Comparison of ENCODE assay signal across 21 cellular contexts in the genomic region with DNA sequence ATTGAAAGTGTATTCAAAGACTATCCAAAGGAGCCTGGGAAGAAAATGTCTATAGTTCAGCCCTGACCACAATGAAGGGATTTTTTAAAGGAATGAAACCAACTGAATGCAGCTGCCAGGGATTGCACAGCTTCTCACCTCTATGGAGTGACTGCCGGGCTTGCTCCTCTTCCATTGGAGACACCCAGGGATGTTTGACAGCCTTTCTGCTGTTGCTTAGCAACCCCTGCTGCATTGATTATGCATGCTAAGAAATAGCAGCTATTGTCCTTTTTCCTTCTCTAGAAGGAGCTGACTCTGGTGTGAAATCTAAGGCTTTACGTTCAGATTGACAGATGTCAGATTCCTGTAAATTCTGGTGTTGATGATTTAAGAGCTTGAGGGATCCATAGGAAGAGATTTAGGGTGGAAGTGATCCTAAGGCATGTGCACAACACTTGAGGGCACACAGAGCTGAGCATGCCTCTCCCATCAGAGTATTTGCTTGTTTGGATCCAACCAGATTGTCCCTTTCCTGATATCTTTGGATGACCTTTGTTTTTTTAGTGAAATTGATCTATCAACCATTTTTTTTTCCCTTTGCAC.
DNase-seq lines count a peak whose midpoint lies in the region; ATAC-seq lines count a peak whose summit lies in the region.
"Had no signal": no experiment of that assay in that cellular context is flagged by ENCODE, and none has a peak within 500 bp of the region (broad histone marks: within the 10 kb centered on the region; RNA-seq: fewer than 3 reads in every experiment).

No MANE protein-coding gene starts in this region.

- H3K27me3 ChIP-seq in iPS-18a (ENCODE audit: control insufficient read depth, insufficient read depth, low read length) (no peaks in the 10 kb centered on the region), neuronal stem cell (ENCODE audit: control insufficient read depth in 3 of 3, insufficient read depth in 3 of 3, low read depth in 1 of 3, low read length in 3 of 3) (no peaks in the 10 kb centered on the region)
- H3K27me3 ChIP-seq in naive thymus-derived CD4-positive, alpha-beta T cell (ENCODE audit: control insufficient read depth in 2 of 2, insufficient read depth in 2 of 2, low read length in 2 of 2): no peaks in the 10 kb centered on the region
- H3K27me3 ChIP-seq: esophagus squamous epithelium, gastrocnemius medialis, stomach, transverse colon had no signal

- H2AK5ac ChIP-seq in neuronal stem cell (ENCODE audit: low read depth, low read length): no peak overlapping the region

- no peaks in the 10 kb centered on the region for H3K36me3 Mint-ChIP-seq in naive thymus-derived CD4-positive, alpha-beta T cell
- H3K36me3 Mint-ChIP-seq: activated naive CD8-positive, alpha-beta T cell treated with anti-CD3 and anti-CD28 coated beads, Interleukin-2, amount 10 ng/mL, durations not matched to agents 7 days and 5 days had no signal

- no peak overlapping the region for H3K4me3 Mint-ChIP-seq in naive thymus-derived CD4-positive, alpha-beta T cell
- H3K4me3 Mint-ChIP-seq: activated CD4-positive, alpha-beta memory T cell treated with anti-CD3 and anti-CD28 coated beads, Interleukin-2, amount 10 ng/mL, durations not matched to agents 7 days and 5 days; activated naive CD8-positive, alpha-beta T cell treated with anti-CD3 and anti-CD28 coated beads, Interleukin-2, amount 10 ng/mL, durations not matched to agents 7 days and 5 days; CD4-positive, alpha-beta T cell had no signal

- H2AFZ ChIP-seq in neuronal stem cell (ENCODE audit: low read length): no peak overlapping the region

- H2BK12ac ChIP-seq in neuronal stem cell (ENCODE audit: low read length): no peak overlapping the region

- no peak overlapping the region for H3K23ac ChIP-seq in neuronal stem cell (ENCODE audit: low read depth, low read length, poor library complexity)

- no peak overlapping the region for H3K4ac ChIP-seq in neuronal stem cell (ENCODE audit: low read length)

- H3K9ac ChIP-seq in iPS-18a (ENCODE audit: low read length) (no peak overlapping the region), neuronal stem cell (ENCODE audit: low read depth, low read length, poor library complexity) (no peak overlapping the region)

- no peak overlapping the region for H2BK5ac ChIP-seq in neuronal stem cell (ENCODE audit: low read length)

- H4K8ac ChIP-seq in neuronal stem cell (ENCODE audit: low read depth, low read length): no peak overlapping the region

- no peak overlapping the region for H3K18ac ChIP-seq in neuronal stem cell (ENCODE audit: low read length)

- peaks cover 0 to 14% (median 4%) of the 10 kb centered on the region in 5 donors for H3K27me3 Mint-ChIP-seq in naive thymus-derived CD4-positive, alpha-beta T cell
- H3K27me3 Mint-ChIP-seq: activated CD4-positive, alpha-beta memory T cell treated with anti-CD3 and anti-CD28 coated beads, Interleukin-2, amount 10 ng/mL, durations not matched to agents 7 days and 5 days; CD4-positive, alpha-beta T cell had no signal

- CTCF ChIA-PET in naive thymus-derived CD4-positive, alpha-beta T cell (lab: Charles Lee): no interaction called here

- H2BK120ac ChIP-seq in neuronal stem cell (ENCODE audit: low read depth, low read length): no peak overlapping the region

- DNase-seq in NCI-H69 (lab: John Stamatoyannopoulos, UW): peak; percentile 29
- peak in 15 of 61 donors; percentile 9 to 75 (median 31) for DNase-seq in caudate nucleus (lab: John Stamatoyannopoulos, UW)
- peak; percentile 72 for DNase-seq in neuronal stem cell (ENCODE audit: low spot score)
- no peak for DNase-seq in naive thymus-derived CD4-positive, alpha-beta T cell
- no peak for DNase-seq in activated naive CD4-positive, alpha-beta T cell (lab: John Stamatoyannopoulos, UW)
- DNase-seq: activated CD4-positive, alpha-beta memory T cell treated with anti-CD3 and anti-CD28 coated beads, Interleukin-2, amount 10 ng/mL, durations not matched to agents 7 days and 5 days; activated CD4-positive, CD25-positive, alpha-beta regulatory T cell treated with anti-CD3 and anti-CD28 coated beads, Interleukin-2, amount 50 U/mL, for 72 hours; activated naive CD8-positive, alpha-beta T cell treated with anti-CD3 and anti-CD28 coated beads, Interleukin-2, amount 10 ng/mL, durations not matched to agents 7 days and 5 days; CD4-positive, alpha-beta T cell; esophagus squamous epithelium; gastrocnemius medialis; lower lobe of right lung; MV-4-11; NCI-H1930; NCI-H446; SJCRH30; stimulated activated CD8-positive, alpha-beta memory T cell treated with anti-CD3 and anti-CD28 coated beads, Interleukin-4, amount 100 ng/mL, for 48 hours; stomach; transverse colon had no signal

- peak overlapping the region; percentile 34 for H3K4me2 ChIP-seq in neuronal stem cell (ENCODE audit: insufficient read depth, low read length, poor library complexity, severe bottlenecking)

- H3K79me1 ChIP-seq in neuronal stem cell (ENCODE audit: low read depth, low read length): no peaks in the 10 kb centered on the region

- H2BK15ac ChIP-seq in neuronal stem cell (ENCODE audit: low read length): no peak overlapping the region

- H3K27ac Mint-ChIP-seq in naive thymus-derived CD4-positive, alpha-beta T cell: no peak overlapping the region
- H3K27ac Mint-ChIP-seq: activated CD4-positive, alpha-beta memory T cell treated with anti-CD3 and anti-CD28 coated beads, Interleukin-2, amount 10 ng/mL, durations not matched to agents 7 days and 5 days; activated naive CD8-positive, alpha-beta T cell treated with anti-CD3 and anti-CD28 coated beads, Interleukin-2, amount 10 ng/mL, durations not matched to agents 7 days and 5 days; CD4-positive, alpha-beta T cell had no signal

- H3K36me3 ChIP-seq in iPS-18a (ENCODE audit: control insufficient read depth, low read depth, low read length) (no peaks in the 10 kb centered on the region), neuronal stem cell (replicated peaks in 1 of 2; ENCODE audit: control insufficient read depth in 2 of 2, insufficient read depth in 2 of 2, low read length in 2 of 2) (no peaks in the 10 kb centered on the region)
- H3K36me3 ChIP-seq in naive thymus-derived CD4-positive, alpha-beta T cell (ENCODE audit: control insufficient read depth in 2 of 3, insufficient read depth in 3 of 3, low read length in 3 of 3): no peaks in the 10 kb centered on the region
- H3K36me3 ChIP-seq: esophagus squamous epithelium, gastrocnemius medialis, lower lobe of right lung, SJCRH30, stomach, transverse colon had no signal

- POLR2A ChIA-PET in naive thymus-derived CD4-positive, alpha-beta T cell (lab: Charles Lee): no interaction called here

- H3K14ac ChIP-seq in neuronal stem cell (ENCODE audit: low read length): no peak overlapping the region

- H3K4me3 ChIP-seq in iPS-18a (ENCODE audit: low read length) (no peak overlapping the region), neuronal stem cell (ENCODE audit: low read length in 2 of 2) (no peak overlapping the region)
- H3K4me3 ChIP-seq in naive thymus-derived CD4-positive, alpha-beta T cell (ENCODE audit: low read length): no peak overlapping the region
- H3K4me3 ChIP-seq: esophagus squamous epithelium, gastrocnemius medialis, lower lobe of right lung, SJCRH30, stomach, transverse colon had no signal

- peaks cover 26% of the 10 kb centered on the region for H3K4me1 ChIP-seq in iPS-18a (ENCODE audit: control insufficient read depth, low read depth, low read length)
- peaks cover 15 to 32% of the 10 kb centered on the region in 2 donors for H3K4me1 ChIP-seq in neuronal stem cell (ENCODE audit: control insufficient read depth in 2 of 2, insufficient read depth in 1 of 2, low read depth in 1 of 2, low read length in 2 of 2)
- no peaks in the 10 kb centered on the region for H3K4me1 ChIP-seq in naive thymus-derived CD4-positive, alpha-beta T cell (ENCODE audit: control insufficient read depth in 2 of 2, insufficient read depth in 2 of 2, low read length in 2 of 2)
- H3K4me1 ChIP-seq: gastrocnemius medialis, lower lobe of right lung, SJCRH30 had no signal

- ATAC-seq in HG02870 (IDR thresholded peaks at IDR 0.05; ENCODE audit: unreplicated experiment): no peak
- ATAC-seq in naive thymus-derived CD4-positive, alpha-beta T cell: no peak
- ATAC-seq: gastrocnemius medialis, lower lobe of right lung had no signal

- H3K4me1 Mint-ChIP-seq in naive thymus-derived CD4-positive, alpha-beta T cell: no peaks in the 10 kb centered on the region
- H3K4me1 Mint-ChIP-seq: activated CD4-positive, alpha-beta memory T cell treated with anti-CD3 and anti-CD28 coated beads, Interleukin-2, amount 10 ng/mL, durations not matched to agents 7 days and 5 days; activated naive CD8-positive, alpha-beta T cell treated with anti-CD3 and anti-CD28 coated beads, Interleukin-2, amount 10 ng/mL, durations not matched to agents 7 days and 5 days had no signal

- peaks cover 0 to 1% (median 0%) of the 10 kb centered on the region in 11 donors for H3K9me3 Mint-ChIP-seq in naive thymus-derived CD4-positive, alpha-beta T cell
- H3K9me3 Mint-ChIP-seq: activated CD4-positive, alpha-beta memory T cell treated with anti-CD3 and anti-CD28 coated beads, Interleukin-2, amount 10 ng/mL, durations not matched to agents 7 days and 5 days; activated naive CD8-positive, alpha-beta T cell treated with anti-CD3 and anti-CD28 coated beads, Interleukin-2, amount 10 ng/mL, durations not matched to agents 7 days and 5 days; CD4-positive, alpha-beta T cell had no signal

- no CpG with 5 or more reads among the region's 2 CpGs for WGBS in neuronal stem cell (ENCODE audit: extremely low coverage in 2 of 2, insufficient read length in 2 of 2, insufficient replicate concordance in 1 of 2), 2 donors

- intact Hi-C loops in naive thymus-derived CD4-positive, alpha-beta T cell (cut with micrococcal nuclease): no loop called here

- H3K27ac ChIP-seq in caudate nucleus (ENCODE audit: low read depth, low read length) (peak overlapping the region; percentile 70), iPS-18a (ENCODE audit: low read length) (peak overlapping the region; percentile 35), neuronal stem cell (replicated peaks; ENCODE audit: low read length) (peak overlapping the region; percentile 71)
- H3K27ac ChIP-seq in naive thymus-derived CD4-positive, alpha-beta T cell (ENCODE audit: low read depth, low read length): no peak overlapping the region
- H3K27ac ChIP-seq: esophagus squamous epithelium, gastrocnemius medialis, lower lobe of right lung, SJCRH30, stomach, transverse colon had no signal

- no peak overlapping the region for H4K91ac ChIP-seq in neuronal stem cell (ENCODE audit: low read depth, low read length, poor library complexity)

- H3K9me3 ChIP-seq in iPS-18a (ENCODE audit: control insufficient read depth, low read depth, low read length) (no peaks in the 10 kb centered on the region), neuronal stem cell (replicated peaks in 1 of 2; ENCODE audit: control insufficient read depth in 2 of 2, insufficient read depth in 1 of 2, low read depth in 1 of 2, low read length in 2 of 2) (no peaks in the 10 kb centered on the region)
- H3K9me3 ChIP-seq in naive thymus-derived CD4-positive, alpha-beta T cell (ENCODE audit: control insufficient read depth in 2 of 3, low read length in 3 of 3): no peaks in the 10 kb centered on the region
- H3K9me3 ChIP-seq: esophagus squamous epithelium, gastrocnemius medialis, lower lobe of right lung, SJCRH30, stomach, transverse colon had no signal

Comparison
In these comparisons a context has a peak if more than half of its experiments do, and no peak if none do; other contexts are left out.
1. DNase-seq: peak in NCI-H69 (single experiment) and neuronal stem cell (single experiment); none in naive thymus-derived CD4-positive, alpha-beta T cell (0 of 9) and activated naive CD4-positive, alpha-beta T cell (0 of 4).